13 cellular contexts compared by ENCODE assay signal in the genomic region with DNA sequence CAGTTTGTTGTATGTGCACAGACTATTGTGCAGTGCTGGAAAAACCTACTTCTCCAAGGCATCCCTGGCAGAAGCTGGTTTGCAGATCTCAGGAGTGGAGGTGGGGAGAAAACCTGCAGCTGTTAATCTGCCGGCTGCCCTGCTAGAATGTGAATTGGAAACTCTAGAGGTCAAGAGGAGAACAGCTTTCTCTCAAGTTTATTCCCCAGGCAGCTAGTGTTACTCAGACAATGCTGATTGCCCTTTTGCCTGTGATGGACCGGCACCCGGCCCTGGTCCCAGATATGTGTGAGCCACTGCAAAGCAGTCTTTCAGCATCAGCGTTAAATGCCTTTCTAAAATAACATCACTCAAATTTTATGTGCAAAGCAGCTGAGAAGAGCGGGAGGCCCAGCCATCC.
DNase-seq lines count a peak whose midpoint lies in the region; ATAC-seq and TF ChIP-seq lines count a peak whose summit lies in the region.
"Had no signal": no experiment of that assay in that cellular context is flagged by ENCODE, and none has a peak within 500 bp of the region (broad histone marks: within the 10 kb centered on the region; RNA-seq: fewer than 3 reads in every experiment).

No MANE protein-coding gene starts in this region.

- H3K14ac ChIP-seq in mesenchymal stem cell (ENCODE audit: low read length in 2 of 2) = no peak overlapping the region

- H2BK120ac ChIP-seq in mesenchymal stem cell (ENCODE audit: low read depth, low read length) = no peak overlapping the region

- H3K9me3 ChIP-seq in mesenchymal stem cell (ENCODE audit: control insufficient read depth, low read length) = peaks cover 4% of the 10 kb centered on the region

- H2BK12ac ChIP-seq in mesenchymal stem cell (ENCODE audit: low read length in 2 of 2) = no peak overlapping the region

- no peak overlapping the region for H3K4me3 Mint-ChIP-seq in activated CD8-positive, alpha-beta T cell treated with anti-CD3 and anti-CD28 coated beads for 36 hours
- H3K4me3 Mint-ChIP-seq: CD8-positive, alpha-beta memory T cell had no signal

- H2AFZ ChIP-seq in mesenchymal stem cell (ENCODE audit: low read depth, low read length) = no peak overlapping the region

- WGBS in mesenchymal stem cell = 35% methylated on average over 5 of the region's 5 CpGs

- H3K4me3 ChIP-seq in epithelial cell of proximal tubule (ENCODE audit: low read depth, low read length) (no peak overlapping the region), mesenchymal stem cell (ENCODE audit: insufficient read depth in 1 of 2, low read depth in 1 of 2, low read length in 2 of 2) (no peak overlapping the region)

- H3K4ac ChIP-seq in mesenchymal stem cell (ENCODE audit: low read depth in 1 of 2, low read length in 2 of 2) = no peak overlapping the region

- no peaks in the 10 kb centered on the region for H3K36me3 ChIP-seq in mesenchymal stem cell (ENCODE audit: control insufficient read depth in 1 of 2, insufficient read depth in 2 of 2, low read depth in 1 of 2, low read length in 2 of 2)

- no peaks in the 10 kb centered on the region for H3K27me3 ChIP-seq in mesenchymal stem cell (ENCODE audit: control insufficient read depth in 1 of 2, insufficient read depth in 1 of 2, low read length in 2 of 2)

- H3K27ac ChIP-seq in mesenchymal stem cell (ENCODE audit: low read length, poor library complexity, severe bottlenecking) = no peak overlapping the region

- TF ChIP-seq CTCF in epithelial cell of proximal tubule (conservative IDR thresholded peaks at IDR 0.05; ENCODE audit: low read depth, low read length) = peak; percentile 14
- TF ChIP-seq CTCF in activated CD8-positive, alpha-beta T cell treated with anti-CD3 and anti-CD28 coated beads for 36 hours (IDR thresholded peaks at IDR 0.05) = no peak

- H3K18ac ChIP-seq in mesenchymal stem cell (ENCODE audit: low read depth in 1 of 2, low read length in 2 of 2) = no peak overlapping the region

- intact Hi-C loops in Right ventricle myocardium superior (cut with DNase I) (no loop called here), cardiac septum (cut with DNase I) (no loop called here)
- intact Hi-C loops in activated CD8-positive, alpha-beta T cell treated with anti-CD3 and anti-CD28 coated beads for 36 hours (cut with micrococcal nuclease) = no loop called here

- POLR2A ChIA-PET in activated CD8-positive, alpha-beta T cell treated with anti-CD3 and anti-CD28 coated beads for 36 hours (lab: Charles Lee) = no interaction called here

- no peak overlapping the region for H2AK5ac ChIP-seq in mesenchymal stem cell (ENCODE audit: low read length, severe bottlenecking)

- DNase-seq in Right ventricle myocardium superior = no peak
- no peak for DNase-seq in cardiac septum (ENCODE audit: low spot score)
- DNase-seq in epithelial cell of proximal tubule (ENCODE audit: low read depth) = no peak
- DNase-seq in mesenchymal stem cell = peak; percentile 29
- no peak for DNase-seq in GM19240 (ENCODE audit: insufficient read length, low spot score)
- DNase-seq in activated naive CD4-positive, alpha-beta T cell treated with anti-CD3 and anti-CD28 coated beads, Interleukin-2, amount 50 U/mL, for 16 hours = no peak
- DNase-seq in activated CD8-positive, alpha-beta T cell treated with anti-CD3 and anti-CD28 coated beads for 36 hours = no peak
- no peak for DNase-seq in NCI-H1417 (lab: John Stamatoyannopoulos, UW)
- DNase-seq: activated effector memory CD4-positive, alpha-beta T cell treated with Interleukin-2 at 50 U/mL for 16 hours; CD8-positive, alpha-beta memory T cell; effector CD4-positive, alpha-beta T cell; foreskin fibroblast; NCI-H1092 had no signal

- no peak overlapping the region for H2BK15ac ChIP-seq in mesenchymal stem cell (ENCODE audit: low read depth, poor library complexity, severe bottlenecking)

- H3K9me3 Mint-ChIP-seq in activated CD8-positive, alpha-beta T cell treated with anti-CD3 and anti-CD28 coated beads for 36 hours = no peaks in the 10 kb centered on the region

- no peak overlapping the region for H3K23ac ChIP-seq in mesenchymal stem cell (ENCODE audit: low read length in 2 of 2)

- no peak overlapping the region for H3K4me2 ChIP-seq in mesenchymal stem cell (ENCODE audit: low read length, poor library complexity, severe bottlenecking)

- peaks cover 7% of the 10 kb centered on the region for H3K27me3 Mint-ChIP-seq in activated CD8-positive, alpha-beta T cell treated with anti-CD3 and anti-CD28 coated beads for 36 hours

- CTCF ChIA-PET in activated CD8-positive, alpha-beta T cell treated with anti-CD3 and anti-CD28 coated beads for 36 hours (lab: Charles Lee) = no interaction called here

- H3K9ac ChIP-seq in mesenchymal stem cell (ENCODE audit: low read length) = no peak overlapping the region

- no peaks in the 10 kb centered on the region for H3K79me1 ChIP-seq in mesenchymal stem cell (replicated peaks; ENCODE audit: low read length, poor library complexity, severe bottlenecking)

- no peak overlapping the region for H3K27ac Mint-ChIP-seq in activated CD8-positive, alpha-beta T cell treated with anti-CD3 and anti-CD28 coated beads for 36 hours
- H3K27ac Mint-ChIP-seq: CD8-positive, alpha-beta memory T cell had no signal

- H3K4me1 ChIP-seq in mesenchymal stem cell (ENCODE audit: control insufficient read depth, insufficient read depth, low read depth, low read length) = peaks cover 2% of the 10 kb centered on the region

- no peak overlapping the region for H2BK5ac ChIP-seq in mesenchymal stem cell (ENCODE audit: low read depth, low read length, poor library complexity, severe bottlenecking)

- H3K4me1 Mint-ChIP-seq in activated CD8-positive, alpha-beta T cell treated with anti-CD3 and anti-CD28 coated beads for 36 hours (ENCODE audit: low read depth) = no peaks in the 10 kb centered on the region
- H3K4me1 Mint-ChIP-seq: CD8-positive, alpha-beta memory T cell had no signal

- H3K36me3 Mint-ChIP-seq in activated CD8-positive, alpha-beta T cell treated with anti-CD3 and anti-CD28 coated beads for 36 hours (ENCODE audit: low read depth) = no peaks in the 10 kb centered on the region
- H3K36me3 Mint-ChIP-seq: CD8-positive, alpha-beta memory T cell had no signal

- no peak overlapping the region for H4K8ac ChIP-seq in mesenchymal stem cell (ENCODE audit: low read length)

- H4K91ac ChIP-seq in mesenchymal stem cell (ENCODE audit: low read length) = no peak overlapping the region

- ATAC-seq in Right ventricle myocardium superior (ENCODE audit: poor library complexity) = peak; percentile 67
- ATAC-seq in activated CD8-positive, alpha-beta T cell treated with anti-CD3 and anti-CD28 coated beads for 36 hours = no peak
